Comparison of ENCODE assay signal across 24 cellular contexts in the genomic region with DNA sequence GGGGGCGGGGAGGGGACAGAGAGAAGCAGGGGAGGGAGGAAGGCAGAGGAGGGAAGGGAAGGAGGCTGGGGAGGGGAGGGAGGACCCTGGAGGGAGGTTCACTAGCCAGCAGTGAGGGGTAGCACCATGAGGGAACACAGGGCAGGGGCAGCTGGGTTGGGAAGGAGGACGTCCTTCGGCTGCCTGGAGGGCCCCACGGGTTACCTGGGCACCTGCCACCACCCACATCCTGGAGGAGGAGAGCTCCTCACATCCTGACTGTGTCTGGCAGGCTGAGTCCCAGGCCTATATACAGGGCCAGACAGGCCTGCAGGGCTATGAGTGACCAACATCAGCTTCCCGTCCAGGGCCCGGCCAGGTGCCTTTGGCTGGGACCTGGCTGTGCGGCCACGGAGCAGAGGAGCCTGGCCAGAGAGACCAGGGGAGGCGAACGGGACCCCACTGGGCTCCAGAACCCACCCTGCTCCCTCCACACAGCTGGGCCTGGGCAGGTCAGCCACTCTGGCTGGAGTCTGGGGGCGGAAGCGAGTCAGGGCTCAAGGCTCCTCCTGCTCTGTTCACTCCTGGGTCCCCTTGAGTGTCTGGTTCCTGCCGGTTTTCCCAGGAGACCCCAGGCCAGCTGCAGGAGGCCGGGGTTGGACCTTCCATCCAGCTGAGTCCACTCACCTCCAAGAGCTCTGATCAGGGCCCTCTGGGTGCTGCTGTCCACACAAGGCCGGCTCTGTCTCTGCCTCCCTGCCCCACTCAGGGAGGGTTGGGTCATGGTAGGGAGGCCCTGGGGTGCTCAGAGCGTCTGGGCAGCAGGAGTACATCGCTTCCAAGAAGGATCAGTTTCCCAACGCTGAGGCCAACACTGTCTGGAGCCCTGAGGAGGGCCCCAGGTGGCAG.
"Had no signal": no experiment of that assay in that cellular context is flagged by ENCODE, and none has a peak within 500 bp of the region (broad histone marks: within the 10 kb centered on the region; RNA-seq: fewer than 3 reads in every experiment).

No MANE protein-coding gene starts in this region.

- DNase-seq: activated CD4-positive, alpha-beta T cell treated with anti-CD3 and anti-CD28 coated beads for 36 hours; activated CD4-positive, alpha-beta T cell treated with anti-CD3 and anti-CD28 coated beads, Interleukin-2, amount 50 U/mL, for 4 hours; activated CD8-positive, alpha-beta memory T cell treated with anti-CD3 and anti-CD28 coated beads for 24 hours; activated CD8-positive, alpha-beta memory T cell treated with anti-CD3 and anti-CD28 coated beads, Interleukin-2, amount 50 U/mL, for 4 hours; activated naive CD4-positive, alpha-beta T cell; activated T-cell treated with anti-CD3 and anti-CD28 coated beads, Interleukin-2, amount 50 U/mL, for 4 hours; brain microvascular endothelial cell; central memory CD4-positive, alpha-beta T cell; effector memory CD4-positive, alpha-beta T cell; gastrocnemius medialis; left cardiac atrium; mesenchymal stem cell; naive B cell; occipital lobe; sigmoid colon; stimulated activated CD4-positive, alpha-beta T cell treated with anti-CD3 and anti-CD28 coated beads, Interleukin-2, amount 100 ng/mL, for 48 hours; stimulated activated naive CD4-positive, alpha-beta T cell treated with Interleukin-2 at 50 U/mL for 16 hours; T-cell had no signal

- H3K9me3 ChIP-seq: adrenal gland, ascending aorta, esophagus muscularis mucosa, gastrocnemius medialis, sigmoid colon, thoracic aorta had no signal

- H3K4me1 ChIP-seq: adrenal gland, ascending aorta, esophagus muscularis mucosa, gastrocnemius medialis, sigmoid colon had no signal

- ATAC-seq: activated CD4-positive, alpha-beta T cell treated with anti-CD3 and anti-CD28 coated beads for 36 hours; activated T-cell treated with anti-CD3 and anti-CD28 coated beads, Interleukin-2, amount 50 U/mL, for 4 hours; gastrocnemius medialis; left cardiac atrium; T-cell; WTC11 had no signal

- H3K27ac ChIP-seq: adrenal gland, ascending aorta, brain microvascular endothelial cell, esophagus muscularis mucosa, gastrocnemius medialis, sigmoid colon, thoracic aorta had no signal

- H3K4me3 ChIP-seq: adrenal gland, ascending aorta, esophagus muscularis mucosa, gastrocnemius medialis, sigmoid colon, smooth muscle cell, thoracic aorta had no signal

- H3K27me3 ChIP-seq: adrenal gland, ascending aorta, brain microvascular endothelial cell had no signal

- H3K36me3 ChIP-seq: adrenal gland, ascending aorta, brain microvascular endothelial cell, esophagus muscularis mucosa, gastrocnemius medialis, sigmoid colon, thoracic aorta had no signal
